Comparison of ENCODE assay signal across 2 cellular contexts in the genomic region with DNA sequence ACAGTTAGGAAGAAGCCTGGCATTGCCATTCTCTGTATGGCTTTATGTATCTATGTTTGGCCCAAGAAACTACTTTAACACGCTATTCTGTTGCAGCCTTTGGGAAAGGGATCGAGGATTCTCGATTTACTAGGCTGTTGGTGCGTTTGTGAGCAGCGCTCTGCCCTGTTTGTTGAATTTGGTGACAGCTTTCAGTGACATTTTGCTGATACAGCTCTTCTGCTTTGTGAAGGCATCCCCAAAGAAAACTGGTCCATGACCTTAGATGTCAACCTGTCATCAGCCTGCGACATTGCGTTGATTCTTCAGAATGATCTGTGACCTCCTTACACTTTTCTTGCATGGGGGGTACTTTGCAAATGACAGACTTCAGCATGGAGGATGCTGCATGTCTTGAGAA.
A peak's percentile ranks its signal among the peaks of the same experiment; 100 is the strongest.
TF ChIP-seq lines count a peak whose summit lies in the region.

No MANE protein-coding gene starts in this region.

TF ChIP-seq in HepG2, 621 proteins besides CTCF, POLR2A, EP300 and RAD21:
- no peak for TF ChIP-seq ZNF282 (IDR thresholded peaks at IDR 0.05; ENCODE audit: partially characterized antibody)
- peak; percentile 87 to 92 for TF ChIP-seq MAFK (conservative IDR thresholded peaks at IDR 0.05 in 1 of 2, IDR thresholded peaks at IDR 0.05 in 1 of 2; ENCODE audit: low read length in 2 of 2)
- TF ChIP-seq MAFF (IDR thresholded peaks at IDR 0.05; ENCODE audit: low read depth, low read length), result peak; percentile 89
- TF ChIP-seq, protein P1, sequence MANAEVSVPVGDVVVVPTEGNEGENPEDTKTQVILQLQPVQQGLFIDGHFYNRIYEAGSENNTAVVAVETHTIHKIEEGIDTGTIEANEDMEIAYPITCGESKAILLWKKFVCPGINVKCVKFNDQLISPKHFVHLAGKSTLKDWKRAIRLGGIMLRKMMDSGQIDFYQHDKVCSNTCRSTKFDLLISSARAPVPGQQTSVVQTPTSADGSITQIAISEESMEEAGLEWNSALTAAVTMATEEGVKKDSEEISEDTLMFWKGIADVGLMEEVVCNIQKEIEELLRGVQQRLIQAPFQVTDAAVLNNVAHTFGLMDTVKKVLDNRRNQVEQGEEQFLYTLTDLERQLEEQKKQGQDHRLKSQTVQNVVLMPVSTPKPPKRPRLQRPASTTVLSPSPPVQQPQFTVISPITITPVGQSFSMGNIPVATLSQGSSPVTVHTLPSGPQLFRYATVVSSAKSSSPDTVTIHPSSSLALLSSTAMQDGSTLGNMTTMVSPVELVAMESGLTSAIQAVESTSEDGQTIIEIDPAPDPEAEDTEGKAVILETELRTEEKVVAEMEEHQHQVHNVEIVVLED (CRISPR knock-in tag; IDR thresholded peaks at IDR 0.05; ENCODE audit: borderline replicate concordance), result no peak
- TF ChIP-seq ZFAT (CRISPR knock-in tag; conservative IDR thresholded peaks at IDR 0.05), result no peak
- no peak for TF ChIP-seq PHF5A (CRISPR knock-in tag; IDR thresholded peaks at IDR 0.05; ENCODE audit: low read depth, unreplicated experiment)

TF ChIP-seq in IMR-90, 13 proteins besides CTCF, POLR2A, EP300 and RAD21:
- TF ChIP-seq, protein P2, sequence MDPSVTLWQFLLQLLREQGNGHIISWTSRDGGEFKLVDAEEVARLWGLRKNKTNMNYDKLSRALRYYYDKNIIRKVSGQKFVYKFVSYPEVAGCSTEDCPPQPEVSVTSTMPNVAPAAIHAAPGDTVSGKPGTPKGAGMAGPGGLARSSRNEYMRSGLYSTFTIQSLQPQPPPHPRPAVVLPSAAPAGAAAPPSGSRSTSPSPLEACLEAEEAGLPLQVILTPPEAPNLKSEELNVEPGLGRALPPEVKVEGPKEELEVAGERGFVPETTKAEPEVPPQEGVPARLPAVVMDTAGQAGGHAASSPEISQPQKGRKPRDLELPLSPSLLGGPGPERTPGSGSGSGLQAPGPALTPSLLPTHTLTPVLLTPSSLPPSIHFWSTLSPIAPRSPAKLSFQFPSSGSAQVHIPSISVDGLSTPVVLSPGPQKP (IDR thresholded peaks at IDR 0.05; ENCODE audit: borderline replicate concordance, low read depth, low read length), result no peak
- TF ChIP-seq MAFK (IDR thresholded peaks at IDR 0.05; ENCODE audit: low read depth, low read length), result peak; percentile 74
